Comparison of ENCODE assay signal across 8 cellular contexts in the genomic region with DNA sequence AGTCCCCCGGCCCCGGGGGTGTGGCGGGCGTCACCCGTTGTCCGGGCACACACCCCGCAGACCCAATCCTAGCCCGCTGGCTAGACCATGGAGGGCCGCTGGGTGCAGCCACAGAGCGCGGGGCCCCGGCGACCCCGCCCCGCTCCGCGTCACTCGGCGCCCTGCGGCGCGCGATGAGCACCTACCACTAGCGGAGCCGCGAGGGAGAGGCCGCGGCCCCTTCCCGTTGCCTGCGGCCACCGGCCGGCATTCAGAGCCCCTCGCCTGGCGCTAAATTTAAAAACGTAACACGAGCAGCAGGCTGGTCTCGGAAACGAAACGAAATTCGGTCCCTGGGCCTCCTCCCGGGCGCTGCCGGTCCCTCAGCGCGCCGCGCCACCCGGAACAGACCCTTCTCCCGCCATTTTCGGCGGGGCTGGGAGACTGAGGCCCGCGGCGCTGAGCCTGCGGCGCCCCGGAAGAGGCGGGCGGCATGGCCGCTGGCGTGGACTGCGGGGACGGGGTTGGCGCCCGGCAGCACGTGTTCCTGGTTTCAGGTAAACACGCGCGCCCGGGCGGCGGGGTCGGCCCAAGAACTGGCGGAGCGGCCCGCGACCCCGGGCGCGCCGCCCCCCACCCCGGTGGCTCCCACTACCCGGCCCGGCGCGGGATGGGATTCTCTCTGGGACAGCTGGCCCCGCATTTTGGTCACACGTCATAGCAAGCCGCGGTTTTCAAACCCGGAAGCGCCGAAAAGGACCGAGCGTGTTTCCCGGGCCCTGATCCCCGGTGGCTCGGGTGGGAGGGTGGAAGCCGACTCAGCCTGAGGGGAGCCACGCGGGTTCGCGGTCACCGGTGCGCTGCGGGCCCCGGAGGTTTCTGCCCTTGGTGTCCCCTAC. TPM values are rescaled to one million over a fixed set of nuclear protein-coding genes. Genes with fewer than 3 reads are reported as not detected.
DNase-seq lines count a peak whose midpoint lies in the region; ATAC-seq and TF ChIP-seq lines count a peak whose summit lies in the region.

A gene with protein sequence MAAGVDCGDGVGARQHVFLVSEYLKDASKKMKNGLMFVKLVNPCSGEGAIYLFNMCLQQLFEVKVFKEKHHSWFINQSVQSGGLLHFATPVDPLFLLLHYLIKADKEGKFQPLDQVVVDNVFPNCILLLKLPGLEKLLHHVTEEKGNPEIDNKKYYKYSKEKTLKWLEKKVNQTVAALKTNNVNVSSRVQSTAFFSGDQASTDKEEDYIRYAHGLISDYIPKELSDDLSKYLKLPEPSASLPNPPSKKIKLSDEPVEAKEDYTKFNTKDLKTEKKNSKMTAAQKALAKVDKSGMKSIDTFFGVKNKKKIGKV (plus strand): TSS at position 187 of the 878 bp plus-strand sequence. CDS start 286 bp downstream, at position 473.

- peak within 1 kb of the TSS; percentile 86 for H3K4me3 Mint-ChIP-seq in stimulated activated effector memory CD8-positive, alpha-beta T cell treated with anti-CD3 and anti-CD28 coated beads, Interleukin-12 subunit alpha, Interleukin-12 subunit beta, amount 100 ng/mL, for 72 hours

- DNase-seq in COLO668 (lab: John Stamatoyannopoulos, UW; ENCODE audit: unreplicated experiment) (peak; percentile 97), HK-2 (ENCODE audit: unreplicated experiment) (peak; percentile 73), OCI-LY7 (ENCODE audit: low spot score) (peak; percentile 93), activated T-cell treated with anti-CD3 and anti-CD28 coated beads for 48 hours (ENCODE audit: low read depth) (peak; percentile 78), erythroblast (lab: John Stamatoyannopoulos, UW) (peak; percentile 85 to 89)
- DNase-seq in stimulated activated effector memory CD8-positive, alpha-beta T cell treated with anti-CD3 and anti-CD28 coated beads, Interleukin-12 subunit alpha, Interleukin-12 subunit beta, amount 100 ng/mL, for 72 hours (ENCODE audit: low spot score in 2 of 2), result peak; percentile 57 to 86

- H3K36me3 ChIP-seq in OCI-LY7 (ENCODE audit: insufficient read depth, low read length) (0 out of 2 replicates have a peak, but pooled peaks cover 4% of the 10 kb centered on the region), muscle layer of duodenum (ENCODE audit: control insufficient read depth in 1 of 2, insufficient read depth in 2 of 2, low read length in 2 of 2) (no peaks in the 10 kb centered on the region)

- H3K4me1 ChIP-seq in OCI-LY7 (ENCODE audit: insufficient read depth, low read length, poor library complexity, severe bottlenecking) (peaks cover 55% of the 10 kb centered on the region), muscle layer of duodenum (ENCODE audit: control insufficient read depth in 1 of 2, insufficient read depth in 2 of 2, low read length in 2 of 2) (peaks cover 24 to 25% of the 10 kb centered on the region in 2 donors)

- peak within 1 kb of the TSS; percentile 98 for H3K27ac Mint-ChIP-seq in stimulated activated effector memory CD8-positive, alpha-beta T cell treated with anti-CD3 and anti-CD28 coated beads, Interleukin-12 subunit alpha, Interleukin-12 subunit beta, amount 100 ng/mL, for 72 hours

- no peaks in the 10 kb centered on the region for H3K9me2 ChIP-seq in OCI-LY7 (ENCODE audit: insufficient read depth, low read length)

- H3K79me2 ChIP-seq in OCI-LY7 (ENCODE audit: insufficient read depth, low read depth, low read length), result peaks cover 62% of the 10 kb centered on the region

- TF ChIP-seq POLR2A in erythroblast (IDR thresholded peaks at IDR 0.05; ENCODE audit: low read length), result peak; percentile 95

- H2AFZ ChIP-seq in OCI-LY7 (ENCODE audit: low read length), result peak within 1 kb of the TSS; percentile 8; the same call in 1 of the 2 replicates

- peaks cover 13% of the 10 kb centered on the region; the same call in 1 of the 2 replicates for H4K20me1 ChIP-seq in OCI-LY7 (ENCODE audit: insufficient read depth, low read length)

- H3K9me3 ChIP-seq in OCI-LY7 (ENCODE audit: low read length) (no peaks in the 10 kb centered on the region), muscle layer of duodenum (ENCODE audit: control insufficient read depth in 1 of 2, low read length in 2 of 2) (no peaks in the 10 kb centered on the region)

- peak within 1 kb of the TSS; percentile 89 for H3K27ac ChIP-seq in OCI-LY7 (ENCODE audit: low read depth, low read length, poor library complexity, severe bottlenecking)
- peak within 1 kb of the TSS; percentile 92 for H3K27ac ChIP-seq in muscle layer of duodenum (ENCODE audit: low read length)

- intact Hi-C loops in OCI-LY7 (cut with micrococcal nuclease; ENCODE audit: unreplicated experiment), result loop anchor here (1.0 to 5.0 kb wide), 5 partner anchors 154 to 913 kb away; a partner anchor contains a TSS

- no peaks in the 10 kb centered on the region for H3K9me3 Mint-ChIP-seq in stimulated activated effector memory CD8-positive, alpha-beta T cell treated with anti-CD3 and anti-CD28 coated beads, Interleukin-12 subunit alpha, Interleukin-12 subunit beta, amount 100 ng/mL, for 72 hours

- peaks cover 29% of the 10 kb centered on the region for H3K4me1 Mint-ChIP-seq in stimulated activated effector memory CD8-positive, alpha-beta T cell treated with anti-CD3 and anti-CD28 coated beads, Interleukin-12 subunit alpha, Interleukin-12 subunit beta, amount 100 ng/mL, for 72 hours

- H3K27me3 ChIP-seq in muscle layer of duodenum (ENCODE audit: low read depth, low read length), result no peaks in the 10 kb centered on the region

- peaks cover 5% of the 10 kb centered on the region for H3K36me3 Mint-ChIP-seq in stimulated activated effector memory CD8-positive, alpha-beta T cell treated with anti-CD3 and anti-CD28 coated beads, Interleukin-12 subunit alpha, Interleukin-12 subunit beta, amount 100 ng/mL, for 72 hours

- CTCF ChIA-PET in OCI-LY7 (lab: Charles Lee; ENCODE audit: unreplicated experiment), result interaction anchor here (1.7 kb wide), 1 partner anchor 18 kb away, joined by 13 read pairs; no protein-coding TSS in a partner anchor

- POLR2A ChIA-PET in OCI-LY7 (lab: Charles Lee), result interaction anchor here (0.5 to 8.0 kb wide), 10 partner anchors 10 to 786 kb away, joined by 3 to 226 read pairs (median 4); no protein-coding TSS in a partner anchor

- no TSS peak for BruUV-seq in OCI-LY7 (replicated peaks; lab: Mats Ljungman, UMichigan)

- peak within 1 kb of the TSS; percentile 84 for H3K4me2 ChIP-seq in OCI-LY7 (ENCODE audit: low read length)

- H3K4me3 ChIP-seq in OCI-LY7 (ENCODE audit: low read depth, low read length, poor library complexity, severe bottlenecking) (peak within 1 kb of the TSS; percentile 99), muscle layer of duodenum (ENCODE audit: low read depth in 1 of 2, low read length in 2 of 2) (peak within 1 kb of the TSS; percentile 83 to 86)

- no peak for TF ChIP-seq CTCF in OCI-LY7 (conservative IDR thresholded peaks at IDR 0.05; ENCODE audit: low read length)

- ATAC-seq in GM19455 (IDR thresholded peaks at IDR 0.05; ENCODE audit: unreplicated experiment), result peak; percentile 72
- peak; percentile 89 for ATAC-seq in stimulated activated effector memory CD8-positive, alpha-beta T cell treated with anti-CD3 and anti-CD28 coated beads, Interleukin-12 subunit alpha, Interleukin-12 subunit beta, amount 100 ng/mL, for 72 hours

RNA-seq across cellular contexts. Expression of the gene that starts here (rescaled TPM):
- total RNA-seq in OCI-LY7 (2014; rRNA removed; shearing (Covaris generic)), result 322 and 392 TPM in 2 replicates
- total RNA-seq in OCI-LY7 (2022), result 225 and 277 TPM in 2 replicates

Comparison
In these comparisons a context has a peak if more than half of its experiments do, and no peak if none do; other contexts are left out.
1. Peak in every context shown above with its lines: DNase-seq, ATAC-seq, H3K4me3 ChIP-seq and H3K27ac ChIP-seq.